12 cellular contexts compared by ENCODE assay signal in genomic region chr4:8725845-8726244, GRCh38.
"Had no signal": no experiment of that assay in that cellular context is flagged by ENCODE, and none has a peak within 500 bp of the region (broad histone marks: within the 10 kb centered on the region; RNA-seq: fewer than 3 reads in every experiment).

No MANE protein-coding gene starts in this region.

- H3K27me3 ChIP-seq: ascending aorta, SJSA1, thyroid gland had no signal

- H3K36me3 ChIP-seq: ascending aorta, prostate gland, SJSA1, thyroid gland had no signal

- H3K4me3 ChIP-seq: ascending aorta, prostate gland, SJSA1, thyroid gland had no signal

- ATAC-seq: esophagus mucosa, natural killer cell, right cardiac atrium had no signal

- DNase-seq: activated CD4-positive, alpha-beta T cell treated with anti-CD3 and anti-CD28 coated beads, Interleukin-2, amount 10 ng/mL, durations not matched to agents 24 days and 14 days; activated naive CD4-positive, alpha-beta T cell treated with anti-CD3 and anti-CD28 coated beads for 36 hours; mesenchymal stem cell; natural killer cell; right cardiac atrium; stimulated activated CD4-positive, alpha-beta T cell treated with anti-CD3 and anti-CD28 coated beads, Interleukin-1b, Interleukin-23, amount 100 ng/mL, for 48 hours; T-helper 2 cell; thyroid gland had no signal

- H3K4me1 ChIP-seq: ascending aorta, prostate gland, SJSA1, thyroid gland had no signal

- H3K9me3 ChIP-seq: ascending aorta, prostate gland, SJSA1, thyroid gland had no signal

- H3K27ac ChIP-seq: ascending aorta, prostate gland, SJSA1, thyroid gland had no signal
